In genomic region chrX:118345401-118346257, GRCh38 we compare ENCODE assay signal across 8 cellular contexts. TPM values are rescaled to one million over a fixed set of nuclear protein-coding genes. Genes with fewer than 3 reads are reported as not detected.
A peak's percentile ranks its signal among the peaks of the same experiment; 100 is the strongest.
DNase-seq lines count a peak whose midpoint lies in the region; ATAC-seq, FAIRE-seq and TF ChIP-seq lines count a peak whose summit lies in the region.

A gene with protein sequence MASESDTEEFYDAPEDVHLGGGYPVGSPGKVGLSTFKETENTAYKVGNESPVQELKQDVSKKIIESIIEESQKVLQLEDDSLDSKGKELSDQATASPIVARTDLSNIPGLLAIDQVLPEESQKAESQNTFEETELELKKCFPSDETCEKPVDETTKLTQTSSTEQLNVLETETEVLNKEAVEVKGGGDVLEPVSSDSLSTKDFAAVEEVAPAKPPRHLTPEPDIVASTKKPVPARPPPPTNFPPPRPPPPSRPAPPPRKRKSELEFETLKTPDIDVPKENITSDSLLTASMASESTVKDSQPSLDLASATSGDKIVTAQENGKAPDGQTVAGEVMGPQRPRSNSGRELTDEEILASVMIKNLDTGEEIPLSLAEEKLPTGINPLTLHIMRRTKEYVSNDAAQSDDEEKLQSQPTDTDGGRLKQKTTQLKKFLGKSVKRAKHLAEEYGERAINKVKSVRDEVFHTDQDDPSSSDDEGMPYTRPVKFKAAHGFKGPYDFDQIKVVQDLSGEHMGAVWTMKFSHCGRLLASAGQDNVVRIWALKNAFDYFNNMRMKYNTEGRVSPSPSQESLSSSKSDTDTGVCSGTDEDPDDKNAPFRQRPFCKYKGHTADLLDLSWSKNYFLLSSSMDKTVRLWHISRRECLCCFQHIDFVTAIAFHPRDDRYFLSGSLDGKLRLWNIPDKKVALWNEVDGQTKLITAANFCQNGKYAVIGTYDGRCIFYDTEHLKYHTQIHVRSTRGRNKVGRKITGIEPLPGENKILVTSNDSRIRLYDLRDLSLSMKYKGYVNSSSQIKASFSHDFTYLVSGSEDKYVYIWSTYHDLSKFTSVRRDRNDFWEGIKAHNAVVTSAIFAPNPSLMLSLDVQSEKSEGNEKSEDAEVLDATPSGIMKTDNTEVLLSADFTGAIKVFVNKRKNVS (plus strand): TSS chrX:118346106. CDS start chrX:118346504, 398 bp downstream.

- intact Hi-C loops in adrenal gland (cut with DNase I) (no loop called here), cardiac septum (cut with DNase I) (no loop called here)

- H3K27me3 ChIP-seq in adrenal gland, result no peaks in the 10 kb centered on the region

- no peaks in the 10 kb centered on the region for H3K27me3 Mint-ChIP-seq in type B pancreatic cell

- no peaks in the 10 kb centered on the region for H3K9me3 Mint-ChIP-seq in type B pancreatic cell

- H3K9me3 ChIP-seq in adrenal gland (replicated peaks in 1 of 3), result no peaks in the 10 kb centered on the region

- TF ChIP-seq POLR2A in GM12892 (IDR thresholded peaks at IDR 0.05; ENCODE audit: low read depth, low read length), result peak; percentile 76
- peak; percentile 56 to 87 for TF ChIP-seq POLR2A in adrenal gland (IDR thresholded peaks at IDR 0.05)

- DNase-seq in GM12892 (ENCODE audit: insufficient read length) (peak; percentile 67), NCI-H146 (lab: John Stamatoyannopoulos, UW) (peak; percentile 97), T-helper 1 cell (peak; percentile 84 to 96 (median 86)), adrenal gland (peak; percentile 93 to 97 (median 95)), cardiac septum (ENCODE audit: low spot score) (peak; percentile 97), pons (ENCODE audit: low spot score) (peak; percentile 95), type B pancreatic cell (ENCODE audit: extremely low spot score, unreplicated experiment) (peak; percentile 91)

- no peaks in the 10 kb centered on the region for H3K36me3 Mint-ChIP-seq in type B pancreatic cell

- peak within 1 kb of the TSS; percentile 42 to 64 (median 57) for H3K4me3 ChIP-seq in adrenal gland

- H3K36me3 ChIP-seq in adrenal gland (replicated peaks in 1 of 2), result no peaks in the 10 kb centered on the region

- H3K27ac ChIP-seq in adrenal gland, result peak within 1 kb of the TSS; percentile 79 to 94 (median 90)

- peak; percentile 85 for ATAC-seq in HG02852 (IDR thresholded peaks at IDR 0.05; ENCODE audit: unreplicated experiment)

- peak within 1 kb of the TSS; percentile 95 for H3K4me3 Mint-ChIP-seq in type B pancreatic cell

- H3K4me1 ChIP-seq in adrenal gland (replicated peaks in 1 of 2), result peaks cover 0 to 21% of the 10 kb centered on the region in 2 donors

- H3K4me1 Mint-ChIP-seq in type B pancreatic cell (ENCODE audit: unreplicated experiment), result peaks cover 9% of the 10 kb centered on the region

- peak; percentile 91 for FAIRE-seq in GM12892 (lab: Jason Lieb, UNC)

- no peak for TF ChIP-seq CTCF in adrenal gland (IDR thresholded peaks at IDR 0.05)
- TF ChIP-seq CTCF in type B pancreatic cell (conservative IDR thresholded peaks at IDR 0.05), result no peak

- 0 to 47% (median 16%) methylated on average over 4 to 62 of the region's 62 CpGs for WGBS in adrenal gland, 4 donors

- peak within 1 kb of the TSS; percentile 98 for H3K27ac Mint-ChIP-seq in type B pancreatic cell

RNA-seq across cellular contexts. Expression of the gene that starts here (rescaled TPM):
- polyA plus RNA-seq in GM12892 (2012; ENCODE audit: missing spikeins), result 9.1 TPM
- 10 to 100 TPM in 7 of 8 donors, 1 to 10 TPM in 1; 10.0 to 25.9 (median 14.0) TPM for total RNA-seq in adrenal gland
- 10 to 100 TPM in 1 of 3 donors, 1 to 10 TPM in 2; 2.2 to 16.9 (median 3.5) TPM for polyA plus RNA-seq in adrenal gland
- 13.5 TPM for total RNA-seq in cardiac septum
- total RNA-seq in type B pancreatic cell (ENCODE audit: low replicate concordance), result 9.3 and 9.5 TPM in 2 replicates

Comparison
In these comparisons a context has a peak if more than half of its experiments do, and no peak if none do; other contexts are left out.
1. Peak in every context shown above with its lines: DNase-seq, ATAC-seq, H3K4me3 ChIP-seq and H3K27ac ChIP-seq.